Comparison of ENCODE assay signal across 24 cellular contexts in the genomic region with DNA sequence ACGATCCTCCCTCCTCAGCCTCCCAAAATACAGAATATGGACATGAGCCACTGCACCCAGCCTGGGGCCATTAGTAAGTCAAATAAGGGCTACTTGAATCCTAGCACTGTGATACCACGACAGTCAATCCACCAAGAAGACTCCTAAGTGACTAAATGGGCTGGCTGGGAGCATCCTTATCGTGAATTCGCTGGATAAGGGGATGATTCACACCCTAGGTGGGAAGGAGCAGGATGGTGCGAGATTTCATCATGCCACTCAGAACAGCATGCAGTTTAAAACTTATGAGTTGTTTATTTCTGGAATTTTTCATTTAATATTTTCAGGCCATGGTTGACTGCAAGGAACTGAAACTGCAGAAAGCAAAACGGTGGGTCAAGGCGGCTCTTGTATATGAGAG. TPM values are rescaled to one million over a fixed set of nuclear protein-coding genes. Genes with fewer than 3 reads are reported as not detected.
"Had no signal": no experiment of that assay in that cellular context is flagged by ENCODE, and none has a peak within 500 bp of the region (broad histone marks: within the 10 kb centered on the region; RNA-seq: fewer than 3 reads in every experiment).

No MANE protein-coding gene starts in this region.

- H2AFZ ChIP-seq: neural progenitor cell, parathyroid adenoma had no signal

- H3K36me3 ChIP-seq: neural progenitor cell, ovary, right lobe of liver, sigmoid colon, stomach, thoracic aorta, thyroid gland, tibial nerve, uterus had no signal

- H3K27ac ChIP-seq: neural progenitor cell, ovary, parathyroid adenoma, psoas muscle, right lobe of liver, sigmoid colon, stomach, thoracic aorta, thyroid gland, tibial nerve, uterus had no signal

- H3K79me2 ChIP-seq: parathyroid adenoma had no signal

- H3K4me1 ChIP-seq: neural progenitor cell, parathyroid adenoma, psoas muscle, right lobe of liver, sigmoid colon, stomach, thyroid gland, tibial nerve, uterus had no signal

- ATAC-seq: naive thymus-derived CD4-positive, alpha-beta T cell; natural killer cell; psoas muscle; right cardiac atrium; right lobe of liver; stimulated activated effector memory CD8-positive, alpha-beta T cell treated with anti-CD3 and anti-CD28 coated beads, Interleukin-12 subunit alpha, Interleukin-12 subunit beta, amount 100 ng/mL, for 72 hours; stimulated activated naive B cell treated with anti-CD40 and anti-IgM and Interleukin-4, amounts not matched to agents 10 μg/mL and 1 μg/mL and 100 μg/mL, for 72 hours had no signal

- H3K9ac ChIP-seq: neural progenitor cell, parathyroid adenoma had no signal

- H3K4me2 ChIP-seq: neural progenitor cell had no signal

- FAIRE-seq: small intestine had no signal

- H3K27me3 ChIP-seq: neural progenitor cell, ovary, right lobe of liver, stomach, thyroid gland, tibial nerve, uterus had no signal

- H3K9me3 ChIP-seq: ovary, psoas muscle, right lobe of liver, sigmoid colon, stomach, thoracic aorta, thyroid gland, tibial nerve, uterus had no signal

- DNase-seq: naive thymus-derived CD4-positive, alpha-beta T cell; natural killer cell; occipital lobe; ovary; posterior cingulate gyrus; psoas muscle; right cardiac atrium; right lobe of liver; sigmoid colon; small intestine; stimulated activated CD4-positive, alpha-beta T cell treated with anti-CD3 and anti-CD28 coated beads, Interleukin-15, amount 100 ng/mL, for 24 hours; stimulated activated CD4-positive, alpha-beta T cell treated with anti-CD3 and anti-CD28 coated beads, Interleukin-2, amount 100 ng/mL, for 24 hours; stimulated activated CD4-positive, alpha-beta T cell treated with anti-CD3 and anti-CD28 coated beads, Interleukin-2, amount 100 ng/mL, for 48 hours; stimulated activated CD4-positive, alpha-beta T cell treated with anti-CD3 and anti-CD28 coated beads, Interleukin-4, amount 100 ng/mL, for 24 hours; stimulated activated naive B cell treated with anti-CD40 and anti-IgM and Interleukin-4, amounts not matched to agents 10 μg/mL and 1 μg/mL and 100 μg/mL, for 72 hours; stimulated activated naive CD4-positive, alpha-beta T cell treated with Interleukin-2 at 50 U/mL for 16 hours; stomach; thyroid gland; uterus had no signal

- H3K4me3 ChIP-seq: neural progenitor cell, ovary, psoas muscle, right lobe of liver, sigmoid colon, stomach, thyroid gland, tibial nerve, uterus had no signal

RNA-seq across cellular contexts. Expression of a gene that starts 30.2 kb away (rescaled TPM):
- total RNA-seq: right lobe of liver had no signal
